Comparison of ENCODE assay signal across 1 cellular context in the genomic region with DNA sequence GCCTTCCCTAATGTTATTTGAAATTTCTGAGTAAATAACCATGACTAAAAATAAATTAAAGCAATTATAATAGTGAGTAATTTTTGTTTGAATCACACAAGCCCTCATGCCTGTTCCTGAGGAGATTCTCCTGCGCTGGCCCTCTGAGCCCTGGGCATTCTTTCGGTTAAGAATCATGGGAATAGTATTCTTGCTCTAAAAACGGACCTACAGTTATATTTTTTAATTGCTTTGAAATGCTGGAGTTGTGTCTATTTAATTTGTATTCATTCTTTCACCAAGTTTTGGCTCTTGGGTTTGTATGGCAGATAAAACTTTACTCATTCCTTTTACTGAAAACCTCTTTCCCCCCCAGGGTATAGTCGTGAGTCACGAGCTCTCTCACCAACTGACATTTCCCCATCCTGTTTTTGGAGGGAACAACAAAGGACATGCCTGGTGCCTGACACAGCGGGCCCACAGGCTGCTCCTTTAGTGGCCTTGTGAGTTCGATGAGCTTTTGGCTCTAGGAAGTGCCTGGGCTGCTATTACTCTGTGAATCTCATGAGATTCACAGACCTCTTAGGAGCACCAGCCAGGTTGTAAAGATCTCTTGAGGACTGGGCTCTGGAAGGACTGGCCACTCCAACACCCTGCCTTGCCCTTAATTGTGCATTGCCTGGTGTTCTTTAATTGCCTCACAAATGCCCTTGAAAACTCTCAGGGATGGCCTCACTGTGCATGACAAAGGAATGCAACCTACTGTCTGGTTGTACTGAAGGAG.
TF ChIP-seq lines count a peak whose summit lies in the region.

No MANE protein-coding gene starts in this region.

TF ChIP-seq in GM12878, 131 proteins besides CTCF, POLR2A, EP300 and RAD21:
- TF ChIP-seq CHD1 (IDR thresholded peaks at IDR 0.05; ENCODE audit: low read depth, low read length) (no peak), FOXK2 (IDR thresholded peaks at IDR 0.05) (no peak), USF1 (IDR thresholded peaks at IDR 0.05; ENCODE audit: borderline replicate concordance, extremely low read length, insufficient read depth, low read depth, low read length) (no peak), SMC3 (IDR thresholded peaks at IDR 0.05; ENCODE audit: borderline replicate concordance, low read length) (no peak), ZNF622 (IDR thresholded peaks at IDR 0.05) (no peak), DPF2 (IDR thresholded peaks at IDR 0.05) (no peak), NR2C2 (IDR thresholded peaks at IDR 0.05; ENCODE audit: borderline replicate concordance, control insufficient read depth, insufficient read length, low read depth) (no peak), TCF7 (IDR thresholded peaks at IDR 0.05; ENCODE audit: borderline replicate concordance) (no peak), ATF7 (IDR thresholded peaks at IDR 0.05; ENCODE audit: low read depth) (no peak), POLR2AphosphoS2 (IDR thresholded peaks at IDR 0.05; ENCODE audit: low read depth, low read length) (no peak), ZSCAN29 (IDR thresholded peaks at IDR 0.05) (no peak), CEBPB (IDR thresholded peaks at IDR 0.05; ENCODE audit: borderline replicate concordance in 1 of 2, low read depth in 2 of 2, low read length in 2 of 2) (no peak), RELA (IDR thresholded peaks at IDR 0.05; ENCODE audit: borderline replicate concordance, partially characterized antibody) (no peak), FOXM1 (IDR thresholded peaks at IDR 0.05; ENCODE audit: low read depth, low read length) (no peak)
- TF ChIP-seq, protein P1, sequence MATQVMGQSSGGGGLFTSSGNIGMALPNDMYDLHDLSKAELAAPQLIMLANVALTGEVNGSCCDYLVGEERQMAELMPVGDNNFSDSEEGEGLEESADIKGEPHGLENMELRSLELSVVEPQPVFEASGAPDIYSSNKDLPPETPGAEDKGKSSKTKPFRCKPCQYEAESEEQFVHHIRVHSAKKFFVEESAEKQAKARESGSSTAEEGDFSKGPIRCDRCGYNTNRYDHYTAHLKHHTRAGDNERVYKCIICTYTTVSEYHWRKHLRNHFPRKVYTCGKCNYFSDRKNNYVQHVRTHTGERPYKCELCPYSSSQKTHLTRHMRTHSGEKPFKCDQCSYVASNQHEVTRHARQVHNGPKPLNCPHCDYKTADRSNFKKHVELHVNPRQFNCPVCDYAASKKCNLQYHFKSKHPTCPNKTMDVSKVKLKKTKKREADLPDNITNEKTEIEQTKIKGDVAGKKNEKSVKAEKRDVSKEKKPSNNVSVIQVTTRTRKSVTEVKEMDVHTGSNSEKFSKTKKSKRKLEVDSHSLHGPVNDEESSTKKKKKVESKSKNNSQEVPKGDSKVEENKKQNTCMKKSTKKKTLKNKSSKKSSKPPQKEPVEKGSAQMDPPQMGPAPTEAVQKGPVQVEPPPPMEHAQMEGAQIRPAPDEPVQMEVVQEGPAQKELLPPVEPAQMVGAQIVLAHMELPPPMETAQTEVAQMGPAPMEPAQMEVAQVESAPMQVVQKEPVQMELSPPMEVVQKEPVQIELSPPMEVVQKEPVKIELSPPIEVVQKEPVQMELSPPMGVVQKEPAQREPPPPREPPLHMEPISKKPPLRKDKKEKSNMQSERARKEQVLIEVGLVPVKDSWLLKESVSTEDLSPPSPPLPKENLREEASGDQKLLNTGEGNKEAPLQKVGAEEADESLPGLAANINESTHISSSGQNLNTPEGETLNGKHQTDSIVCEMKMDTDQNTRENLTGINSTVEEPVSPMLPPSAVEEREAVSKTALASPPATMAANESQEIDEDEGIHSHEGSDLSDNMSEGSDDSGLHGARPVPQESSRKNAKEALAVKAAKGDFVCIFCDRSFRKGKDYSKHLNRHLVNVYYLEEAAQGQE (IDR thresholded peaks at IDR 0.05; ENCODE audit: low read depth, low read length) = no peak
- TF ChIP-seq, protein P2, sequence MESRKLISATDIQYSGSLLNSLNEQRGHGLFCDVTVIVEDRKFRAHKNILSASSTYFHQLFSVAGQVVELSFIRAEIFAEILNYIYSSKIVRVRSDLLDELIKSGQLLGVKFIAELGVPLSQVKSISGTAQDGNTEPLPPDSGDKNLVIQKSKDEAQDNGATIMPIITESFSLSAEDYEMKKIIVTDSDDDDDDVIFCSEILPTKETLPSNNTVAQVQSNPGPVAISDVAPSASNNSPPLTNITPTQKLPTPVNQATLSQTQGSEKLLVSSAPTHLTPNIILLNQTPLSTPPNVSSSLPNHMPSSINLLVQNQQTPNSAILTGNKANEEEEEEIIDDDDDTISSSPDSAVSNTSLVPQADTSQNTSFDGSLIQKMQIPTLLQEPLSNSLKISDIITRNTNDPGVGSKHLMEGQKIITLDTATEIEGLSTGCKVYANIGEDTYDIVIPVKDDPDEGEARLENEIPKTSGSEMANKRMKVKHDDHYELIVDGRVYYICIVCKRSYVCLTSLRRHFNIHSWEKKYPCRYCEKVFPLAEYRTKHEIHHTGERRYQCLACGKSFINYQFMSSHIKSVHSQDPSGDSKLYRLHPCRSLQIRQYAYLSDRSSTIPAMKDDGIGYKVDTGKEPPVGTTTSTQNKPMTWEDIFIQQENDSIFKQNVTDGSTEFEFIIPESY (IDR thresholded peaks at IDR 0.05) = no peak
- TF ChIP-seq, protein P3, sequence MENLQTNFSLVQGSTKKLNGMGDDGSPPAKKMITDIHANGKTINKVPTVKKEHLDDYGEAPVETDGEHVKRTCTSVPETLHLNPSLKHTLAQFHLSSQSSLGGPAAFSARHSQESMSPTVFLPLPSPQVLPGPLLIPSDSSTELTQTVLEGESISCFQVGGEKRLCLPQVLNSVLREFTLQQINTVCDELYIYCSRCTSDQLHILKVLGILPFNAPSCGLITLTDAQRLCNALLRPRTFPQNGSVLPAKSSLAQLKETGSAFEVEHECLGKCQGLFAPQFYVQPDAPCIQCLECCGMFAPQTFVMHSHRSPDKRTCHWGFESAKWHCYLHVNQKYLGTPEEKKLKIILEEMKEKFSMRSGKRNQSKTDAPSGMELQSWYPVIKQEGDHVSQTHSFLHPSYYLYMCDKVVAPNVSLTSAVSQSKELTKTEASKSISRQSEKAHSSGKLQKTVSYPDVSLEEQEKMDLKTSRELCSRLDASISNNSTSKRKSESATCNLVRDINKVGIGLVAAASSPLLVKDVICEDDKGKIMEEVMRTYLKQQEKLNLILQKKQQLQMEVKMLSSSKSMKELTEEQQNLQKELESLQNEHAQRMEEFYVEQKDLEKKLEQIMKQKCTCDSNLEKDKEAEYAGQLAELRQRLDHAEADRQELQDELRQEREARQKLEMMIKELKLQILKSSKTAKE (IDR thresholded peaks at IDR 0.05; ENCODE audit: low read depth, poor library complexity, severe bottlenecking) = no peak
- TF ChIP-seq, protein P4, sequence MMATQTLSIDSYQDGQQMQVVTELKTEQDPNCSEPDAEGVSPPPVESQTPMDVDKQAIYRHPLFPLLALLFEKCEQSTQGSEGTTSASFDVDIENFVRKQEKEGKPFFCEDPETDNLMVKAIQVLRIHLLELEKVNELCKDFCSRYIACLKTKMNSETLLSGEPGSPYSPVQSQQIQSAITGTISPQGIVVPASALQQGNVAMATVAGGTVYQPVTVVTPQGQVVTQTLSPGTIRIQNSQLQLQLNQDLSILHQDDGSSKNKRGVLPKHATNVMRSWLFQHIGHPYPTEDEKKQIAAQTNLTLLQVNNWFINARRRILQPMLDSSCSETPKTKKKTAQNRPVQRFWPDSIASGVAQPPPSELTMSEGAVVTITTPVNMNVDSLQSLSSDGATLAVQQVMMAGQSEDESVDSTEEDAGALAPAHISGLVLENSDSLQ (IDR thresholded peaks at IDR 0.05) = no peak
- TF ChIP-seq, protein P5, sequence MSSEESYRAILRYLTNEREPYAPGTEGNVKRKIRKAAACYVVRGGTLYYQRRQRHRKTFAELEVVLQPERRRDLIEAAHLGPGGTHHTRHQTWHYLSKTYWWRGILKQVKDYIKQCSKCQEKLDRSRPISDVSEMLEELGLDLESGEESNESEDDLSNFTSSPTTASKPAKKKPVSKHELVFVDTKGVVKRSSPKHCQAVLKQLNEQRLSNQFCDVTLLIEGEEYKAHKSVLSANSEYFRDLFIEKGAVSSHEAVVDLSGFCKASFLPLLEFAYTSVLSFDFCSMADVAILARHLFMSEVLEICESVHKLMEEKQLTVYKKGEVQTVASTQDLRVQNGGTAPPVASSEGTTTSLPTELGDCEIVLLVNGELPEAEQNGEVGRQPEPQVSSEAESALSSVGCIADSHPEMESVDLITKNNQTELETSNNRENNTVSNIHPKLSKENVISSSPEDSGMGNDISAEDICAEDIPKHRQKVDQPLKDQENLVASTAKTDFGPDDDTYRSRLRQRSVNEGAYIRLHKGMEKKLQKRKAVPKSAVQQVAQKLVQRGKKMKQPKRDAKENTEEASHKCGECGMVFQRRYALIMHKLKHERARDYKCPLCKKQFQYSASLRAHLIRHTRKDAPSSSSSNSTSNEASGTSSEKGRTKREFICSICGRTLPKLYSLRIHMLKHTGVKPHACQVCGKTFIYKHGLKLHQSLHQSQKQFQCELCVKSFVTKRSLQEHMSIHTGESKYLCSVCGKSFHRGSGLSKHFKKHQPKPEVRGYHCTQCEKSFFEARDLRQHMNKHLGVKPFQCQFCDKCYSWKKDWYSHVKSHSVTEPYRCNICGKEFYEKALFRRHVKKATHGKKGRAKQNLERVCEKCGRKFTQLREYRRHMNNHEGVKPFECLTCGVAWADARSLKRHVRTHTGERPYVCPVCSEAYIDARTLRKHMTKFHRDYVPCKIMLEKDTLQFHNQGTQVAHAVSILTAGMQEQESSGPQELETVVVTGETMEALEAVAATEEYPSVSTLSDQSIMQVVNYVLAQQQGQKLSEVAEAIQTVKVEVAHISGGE (CRISPR knock-in tag; IDR thresholded peaks at IDR 0.05) = no peak
- TF ChIP-seq, protein P6, sequence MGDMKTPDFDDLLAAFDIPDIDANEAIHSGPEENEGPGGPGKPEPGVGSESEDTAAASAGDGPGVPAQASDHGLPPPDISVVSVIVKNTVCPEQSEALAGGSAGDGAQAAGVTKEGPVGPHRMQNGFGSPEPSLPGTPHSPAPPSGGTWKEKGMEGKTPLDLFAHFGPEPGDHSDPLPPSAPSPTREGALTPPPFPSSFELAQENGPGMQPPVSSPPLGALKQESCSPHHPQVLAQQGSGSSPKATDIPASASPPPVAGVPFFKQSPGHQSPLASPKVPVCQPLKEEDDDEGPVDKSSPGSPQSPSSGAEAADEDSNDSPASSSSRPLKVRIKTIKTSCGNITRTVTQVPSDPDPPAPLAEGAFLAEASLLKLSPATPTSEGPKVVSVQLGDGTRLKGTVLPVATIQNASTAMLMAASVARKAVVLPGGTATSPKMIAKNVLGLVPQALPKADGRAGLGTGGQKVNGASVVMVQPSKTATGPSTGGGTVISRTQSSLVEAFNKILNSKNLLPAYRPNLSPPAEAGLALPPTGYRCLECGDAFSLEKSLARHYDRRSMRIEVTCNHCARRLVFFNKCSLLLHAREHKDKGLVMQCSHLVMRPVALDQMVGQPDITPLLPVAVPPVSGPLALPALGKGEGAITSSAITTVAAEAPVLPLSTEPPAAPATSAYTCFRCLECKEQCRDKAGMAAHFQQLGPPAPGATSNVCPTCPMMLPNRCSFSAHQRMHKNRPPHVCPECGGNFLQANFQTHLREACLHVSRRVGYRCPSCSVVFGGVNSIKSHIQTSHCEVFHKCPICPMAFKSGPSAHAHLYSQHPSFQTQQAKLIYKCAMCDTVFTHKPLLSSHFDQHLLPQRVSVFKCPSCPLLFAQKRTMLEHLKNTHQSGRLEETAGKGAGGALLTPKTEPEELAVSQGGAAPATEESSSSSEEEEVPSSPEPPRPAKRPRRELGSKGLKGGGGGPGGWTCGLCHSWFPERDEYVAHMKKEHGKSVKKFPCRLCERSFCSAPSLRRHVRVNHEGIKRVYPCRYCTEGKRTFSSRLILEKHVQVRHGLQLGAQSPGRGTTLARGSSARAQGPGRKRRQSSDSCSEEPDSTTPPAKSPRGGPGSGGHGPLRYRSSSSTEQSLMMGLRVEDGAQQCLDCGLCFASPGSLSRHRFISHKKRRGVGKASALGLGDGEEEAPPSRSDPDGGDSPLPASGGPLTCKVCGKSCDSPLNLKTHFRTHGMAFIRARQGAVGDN (IDR thresholded peaks at IDR 0.05) = no peak
TF ChIP-seq in GM12878: peak in this region for 0.
